Comparison of ENCODE assay signal across 1 cellular context in the genomic region with DNA sequence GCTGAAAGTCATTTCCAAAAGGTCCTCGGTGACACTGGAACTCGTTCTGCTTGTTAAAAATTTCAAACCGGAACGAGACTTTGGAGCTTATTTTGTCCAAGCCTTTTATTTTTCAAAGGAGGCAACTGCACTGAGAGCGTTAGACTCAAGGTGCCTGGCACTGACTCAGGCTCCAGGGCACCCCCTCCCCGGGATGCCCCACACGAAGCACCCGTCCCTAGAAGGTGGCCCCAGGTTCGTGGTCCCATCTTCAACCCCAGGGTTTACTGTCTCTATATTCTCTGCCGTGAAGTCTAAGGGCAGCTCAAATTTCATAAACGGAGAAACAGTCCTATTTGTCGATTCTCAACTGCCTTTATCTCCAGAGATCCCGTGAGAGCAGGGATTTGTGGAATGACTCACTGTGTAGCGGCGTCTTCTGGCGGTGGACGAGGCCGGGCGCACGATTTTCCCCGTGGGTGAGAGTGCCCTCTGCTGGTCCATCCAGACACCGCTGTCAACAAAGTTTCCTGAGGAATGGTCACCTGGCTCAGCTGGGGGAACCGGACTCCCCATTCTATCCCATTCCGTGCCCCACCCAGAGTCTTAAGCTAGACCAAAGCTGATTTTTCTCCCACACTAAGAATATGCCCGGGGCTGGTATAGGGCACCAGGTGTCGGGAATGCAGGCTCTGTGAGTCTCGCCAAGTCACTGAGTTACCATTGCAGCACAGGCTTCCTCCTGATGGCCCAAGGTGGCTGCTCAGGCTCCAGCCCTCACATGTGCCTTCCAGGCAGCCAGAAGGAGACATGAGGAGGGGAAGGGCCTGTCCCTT.
TF ChIP-seq lines count a peak whose summit lies in the region.

No MANE protein-coding gene starts in this region.

TF ChIP-seq in HepG2, 621 proteins besides CTCF, POLR2A, EP300 and RAD21 (continued from another document):
- TF ChIP-seq ZMYM2 (CRISPR knock-in tag; IDR thresholded peaks at IDR 0.05) = 0 out of 2 replicates have a peak, but pooled peaks have one; percentile 33
- TF ChIP-seq CHD2 (IDR thresholded peaks at IDR 0.05; ENCODE audit: low read depth, low read length) = peak; percentile 93
- TF ChIP-seq NR2F1 (CRISPR knock-in tag; IDR thresholded peaks at IDR 0.05) = no peak
- no peak for TF ChIP-seq RFXANK (CRISPR knock-in tag; IDR thresholded peaks at IDR 0.05)
- TF ChIP-seq ZNF781 (CRISPR knock-in tag; IDR thresholded peaks at IDR 0.05; ENCODE audit: borderline replicate concordance, not compliant biosample characterization) = no peak
- TF ChIP-seq, protein P1, sequence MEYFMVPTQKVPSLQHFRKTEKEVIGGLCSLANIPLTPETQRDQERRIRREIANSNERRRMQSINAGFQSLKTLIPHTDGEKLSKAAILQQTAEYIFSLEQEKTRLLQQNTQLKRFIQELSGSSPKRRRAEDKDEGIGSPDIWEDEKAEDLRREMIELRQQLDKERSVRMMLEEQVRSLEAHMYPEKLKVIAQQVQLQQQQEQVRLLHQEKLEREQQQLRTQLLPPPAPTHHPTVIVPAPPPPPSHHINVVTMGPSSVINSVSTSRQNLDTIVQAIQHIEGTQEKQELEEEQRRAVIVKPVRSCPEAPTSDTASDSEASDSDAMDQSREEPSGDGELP (IDR thresholded peaks at IDR 0.05; ENCODE audit: borderline replicate concordance, low read depth) = peak; percentile 65; the same call in 1 of the 2 replicates
- peak; percentile 70 for TF ChIP-seq HNF1B (CRISPR knock-in tag; IDR thresholded peaks at IDR 0.05)
- TF ChIP-seq ZNF777 (CRISPR knock-in tag; IDR thresholded peaks at IDR 0.05) = no peak
- TF ChIP-seq, protein P2, sequence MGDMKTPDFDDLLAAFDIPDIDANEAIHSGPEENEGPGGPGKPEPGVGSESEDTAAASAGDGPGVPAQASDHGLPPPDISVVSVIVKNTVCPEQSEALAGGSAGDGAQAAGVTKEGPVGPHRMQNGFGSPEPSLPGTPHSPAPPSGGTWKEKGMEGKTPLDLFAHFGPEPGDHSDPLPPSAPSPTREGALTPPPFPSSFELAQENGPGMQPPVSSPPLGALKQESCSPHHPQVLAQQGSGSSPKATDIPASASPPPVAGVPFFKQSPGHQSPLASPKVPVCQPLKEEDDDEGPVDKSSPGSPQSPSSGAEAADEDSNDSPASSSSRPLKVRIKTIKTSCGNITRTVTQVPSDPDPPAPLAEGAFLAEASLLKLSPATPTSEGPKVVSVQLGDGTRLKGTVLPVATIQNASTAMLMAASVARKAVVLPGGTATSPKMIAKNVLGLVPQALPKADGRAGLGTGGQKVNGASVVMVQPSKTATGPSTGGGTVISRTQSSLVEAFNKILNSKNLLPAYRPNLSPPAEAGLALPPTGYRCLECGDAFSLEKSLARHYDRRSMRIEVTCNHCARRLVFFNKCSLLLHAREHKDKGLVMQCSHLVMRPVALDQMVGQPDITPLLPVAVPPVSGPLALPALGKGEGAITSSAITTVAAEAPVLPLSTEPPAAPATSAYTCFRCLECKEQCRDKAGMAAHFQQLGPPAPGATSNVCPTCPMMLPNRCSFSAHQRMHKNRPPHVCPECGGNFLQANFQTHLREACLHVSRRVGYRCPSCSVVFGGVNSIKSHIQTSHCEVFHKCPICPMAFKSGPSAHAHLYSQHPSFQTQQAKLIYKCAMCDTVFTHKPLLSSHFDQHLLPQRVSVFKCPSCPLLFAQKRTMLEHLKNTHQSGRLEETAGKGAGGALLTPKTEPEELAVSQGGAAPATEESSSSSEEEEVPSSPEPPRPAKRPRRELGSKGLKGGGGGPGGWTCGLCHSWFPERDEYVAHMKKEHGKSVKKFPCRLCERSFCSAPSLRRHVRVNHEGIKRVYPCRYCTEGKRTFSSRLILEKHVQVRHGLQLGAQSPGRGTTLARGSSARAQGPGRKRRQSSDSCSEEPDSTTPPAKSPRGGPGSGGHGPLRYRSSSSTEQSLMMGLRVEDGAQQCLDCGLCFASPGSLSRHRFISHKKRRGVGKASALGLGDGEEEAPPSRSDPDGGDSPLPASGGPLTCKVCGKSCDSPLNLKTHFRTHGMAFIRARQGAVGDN (CRISPR knock-in tag; IDR thresholded peaks at IDR 0.05) = peak; percentile 71
- no peak for TF ChIP-seq CREB1 (IDR thresholded peaks at IDR 0.05)
- no peak for TF ChIP-seq CREB1 (CRISPR knock-in tag; IDR thresholded peaks at IDR 0.05)
- TF ChIP-seq ZNF543 (CRISPR knock-in tag; IDR thresholded peaks at IDR 0.05) = 0 out of 2 replicates have a peak, but pooled peaks have one; percentile 39
- TF ChIP-seq SRSF4 (IDR thresholded peaks at IDR 0.05; ENCODE audit: low read depth, low read length, poor library complexity, severe bottlenecking) = no peak
- no peak for TF ChIP-seq ZNF749 (CRISPR knock-in tag; IDR thresholded peaks at IDR 0.05; ENCODE audit: borderline replicate concordance)
- TF ChIP-seq NFE2L2 (IDR thresholded peaks at IDR 0.05; ENCODE audit: low read length) = no peak
- TF ChIP-seq, protein P3, sequence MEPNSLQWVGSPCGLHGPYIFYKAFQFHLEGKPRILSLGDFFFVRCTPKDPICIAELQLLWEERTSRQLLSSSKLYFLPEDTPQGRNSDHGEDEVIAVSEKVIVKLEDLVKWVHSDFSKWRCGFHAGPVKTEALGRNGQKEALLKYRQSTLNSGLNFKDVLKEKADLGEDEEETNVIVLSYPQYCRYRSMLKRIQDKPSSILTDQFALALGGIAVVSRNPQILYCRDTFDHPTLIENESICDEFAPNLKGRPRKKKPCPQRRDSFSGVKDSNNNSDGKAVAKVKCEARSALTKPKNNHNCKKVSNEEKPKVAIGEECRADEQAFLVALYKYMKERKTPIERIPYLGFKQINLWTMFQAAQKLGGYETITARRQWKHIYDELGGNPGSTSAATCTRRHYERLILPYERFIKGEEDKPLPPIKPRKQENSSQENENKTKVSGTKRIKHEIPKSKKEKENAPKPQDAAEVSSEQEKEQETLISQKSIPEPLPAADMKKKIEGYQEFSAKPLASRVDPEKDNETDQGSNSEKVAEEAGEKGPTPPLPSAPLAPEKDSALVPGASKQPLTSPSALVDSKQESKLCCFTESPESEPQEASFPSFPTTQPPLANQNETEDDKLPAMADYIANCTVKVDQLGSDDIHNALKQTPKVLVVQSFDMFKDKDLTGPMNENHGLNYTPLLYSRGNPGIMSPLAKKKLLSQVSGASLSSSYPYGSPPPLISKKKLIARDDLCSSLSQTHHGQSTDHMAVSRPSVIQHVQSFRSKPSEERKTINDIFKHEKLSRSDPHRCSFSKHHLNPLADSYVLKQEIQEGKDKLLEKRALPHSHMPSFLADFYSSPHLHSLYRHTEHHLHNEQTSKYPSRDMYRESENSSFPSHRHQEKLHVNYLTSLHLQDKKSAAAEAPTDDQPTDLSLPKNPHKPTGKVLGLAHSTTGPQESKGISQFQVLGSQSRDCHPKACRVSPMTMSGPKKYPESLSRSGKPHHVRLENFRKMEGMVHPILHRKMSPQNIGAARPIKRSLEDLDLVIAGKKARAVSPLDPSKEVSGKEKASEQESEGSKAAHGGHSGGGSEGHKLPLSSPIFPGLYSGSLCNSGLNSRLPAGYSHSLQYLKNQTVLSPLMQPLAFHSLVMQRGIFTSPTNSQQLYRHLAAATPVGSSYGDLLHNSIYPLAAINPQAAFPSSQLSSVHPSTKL (CRISPR knock-in tag; IDR thresholded peaks at IDR 0.05) = 0 out of 2 replicates have a peak, but pooled peaks have one; percentile 43
- no peak for TF ChIP-seq CBFB (CRISPR knock-in tag; IDR thresholded peaks at IDR 0.05)
- no peak for TF ChIP-seq FOXP1 (IDR thresholded peaks at IDR 0.05)
- TF ChIP-seq FOXP1 (CRISPR knock-in tag; IDR thresholded peaks at IDR 0.05) = peak; percentile 57; the same call in 1 of the 2 replicates
- no peak for TF ChIP-seq KDM6A (CRISPR knock-in tag; IDR thresholded peaks at IDR 0.05; ENCODE audit: low read depth)
- 0 out of 2 replicates have a peak, but pooled peaks have one; percentile 15 for TF ChIP-seq ZNF331 (CRISPR knock-in tag; IDR thresholded peaks at IDR 0.05)
- TF ChIP-seq IKZF1 (IDR thresholded peaks at IDR 0.05) = no peak
- TF ChIP-seq ZFX (CRISPR knock-in tag; IDR thresholded peaks at IDR 0.05; ENCODE audit: low read depth) = peak; percentile 21; the same call in 1 of the 2 replicates
- TF ChIP-seq SMAD1 (CRISPR knock-in tag; IDR thresholded peaks at IDR 0.05; ENCODE audit: borderline replicate concordance, low read depth) = no peak
- no peak; the same call in 1 of the 2 replicates for TF ChIP-seq BCL6 (CRISPR knock-in tag; IDR thresholded peaks at IDR 0.05)
- TF ChIP-seq, protein P4, sequence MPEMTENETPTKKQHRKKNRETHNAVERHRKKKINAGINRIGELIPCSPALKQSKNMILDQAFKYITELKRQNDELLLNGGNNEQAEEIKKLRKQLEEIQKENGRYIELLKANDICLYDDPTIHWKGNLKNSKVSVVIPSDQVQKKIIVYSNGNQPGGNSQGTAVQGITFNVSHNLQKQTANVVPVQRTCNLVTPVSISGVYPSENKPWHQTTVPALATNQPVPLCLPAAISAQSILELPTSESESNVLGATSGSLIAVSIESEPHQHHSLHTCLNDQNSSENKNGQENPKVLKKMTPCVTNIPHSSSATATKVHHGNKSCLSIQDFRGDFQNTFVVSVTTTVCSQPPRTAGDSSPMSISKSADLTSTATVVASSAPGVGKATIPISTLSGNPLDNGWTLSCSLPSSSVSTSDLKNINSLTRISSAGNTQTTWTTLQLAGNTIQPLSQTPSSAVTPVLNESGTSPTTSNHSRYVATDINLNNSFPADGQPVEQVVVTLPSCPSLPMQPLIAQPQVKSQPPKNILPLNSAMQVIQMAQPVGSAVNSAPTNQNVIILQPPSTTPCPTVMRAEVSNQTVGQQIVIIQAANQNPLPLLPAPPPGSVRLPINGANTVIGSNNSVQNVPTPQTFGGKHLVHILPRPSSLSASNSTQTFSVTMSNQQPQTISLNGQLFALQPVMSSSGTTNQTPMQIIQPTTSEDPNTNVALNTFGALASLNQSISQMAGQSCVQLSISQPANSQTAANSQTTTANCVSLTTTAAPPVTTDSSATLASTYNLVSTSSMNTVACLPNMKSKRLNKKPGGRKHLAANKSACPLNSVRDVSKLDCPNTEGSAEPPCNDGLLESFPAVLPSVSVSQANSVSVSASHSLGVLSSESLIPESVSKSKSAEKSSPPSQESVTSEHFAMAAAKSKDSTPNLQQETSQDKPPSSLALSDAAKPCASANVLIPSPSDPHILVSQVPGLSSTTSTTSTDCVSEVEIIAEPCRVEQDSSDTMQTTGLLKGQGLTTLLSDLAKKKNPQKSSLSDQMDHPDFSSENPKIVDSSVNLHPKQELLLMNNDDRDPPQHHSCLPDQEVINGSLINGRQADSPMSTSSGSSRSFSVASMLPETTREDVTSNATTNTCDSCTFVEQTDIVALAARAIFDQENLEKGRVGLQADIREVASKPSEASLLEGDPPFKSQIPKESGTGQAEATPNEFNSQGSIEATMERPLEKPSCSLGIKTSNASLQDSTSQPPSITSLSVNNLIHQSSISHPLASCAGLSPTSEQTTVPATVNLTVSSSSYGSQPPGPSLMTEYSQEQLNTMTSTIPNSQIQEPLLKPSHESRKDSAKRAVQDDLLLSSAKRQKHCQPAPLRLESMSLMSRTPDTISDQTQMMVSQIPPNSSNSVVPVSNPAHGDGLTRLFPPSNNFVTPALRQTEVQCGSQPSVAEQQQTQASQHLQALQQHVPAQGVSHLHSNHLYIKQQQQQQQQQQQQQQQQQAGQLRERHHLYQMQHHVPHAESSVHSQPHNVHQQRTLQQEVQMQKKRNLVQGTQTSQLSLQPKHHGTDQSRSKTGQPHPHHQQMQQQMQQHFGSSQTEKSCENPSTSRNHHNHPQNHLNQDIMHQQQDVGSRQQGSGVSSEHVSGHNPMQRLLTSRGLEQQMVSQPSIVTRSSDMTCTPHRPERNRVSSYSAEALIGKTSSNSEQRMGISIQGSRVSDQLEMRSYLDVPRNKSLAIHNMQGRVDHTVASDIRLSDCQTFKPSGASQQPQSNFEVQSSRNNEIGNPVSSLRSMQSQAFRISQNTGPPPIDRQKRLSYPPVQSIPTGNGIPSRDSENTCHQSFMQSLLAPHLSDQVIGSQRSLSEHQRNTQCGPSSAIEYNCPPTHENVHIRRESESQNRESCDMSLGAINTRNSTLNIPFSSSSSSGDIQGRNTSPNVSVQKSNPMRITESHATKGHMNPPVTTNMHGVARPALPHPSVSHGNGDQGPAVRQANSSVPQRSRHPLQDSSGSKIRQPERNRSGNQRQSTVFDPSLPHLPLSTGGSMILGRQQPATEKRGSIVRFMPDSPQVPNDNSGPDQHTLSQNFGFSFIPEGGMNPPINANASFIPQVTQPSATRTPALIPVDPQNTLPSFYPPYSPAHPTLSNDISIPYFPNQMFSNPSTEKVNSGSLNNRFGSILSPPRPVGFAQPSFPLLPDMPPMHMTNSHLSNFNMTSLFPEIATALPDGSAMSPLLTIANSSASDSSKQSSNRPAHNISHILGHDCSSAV (CRISPR knock-in tag; IDR thresholded peaks at IDR 0.05; ENCODE audit: borderline replicate concordance) = no peak
- TF ChIP-seq IRF9 (CRISPR knock-in tag; IDR thresholded peaks at IDR 0.05; ENCODE audit: borderline replicate concordance) = no peak
- TF ChIP-seq ZFP37 (CRISPR knock-in tag; IDR thresholded peaks at IDR 0.05; ENCODE audit: borderline replicate concordance) = no peak
